13 cellular contexts compared by ENCODE assay signal in the genomic region with DNA sequence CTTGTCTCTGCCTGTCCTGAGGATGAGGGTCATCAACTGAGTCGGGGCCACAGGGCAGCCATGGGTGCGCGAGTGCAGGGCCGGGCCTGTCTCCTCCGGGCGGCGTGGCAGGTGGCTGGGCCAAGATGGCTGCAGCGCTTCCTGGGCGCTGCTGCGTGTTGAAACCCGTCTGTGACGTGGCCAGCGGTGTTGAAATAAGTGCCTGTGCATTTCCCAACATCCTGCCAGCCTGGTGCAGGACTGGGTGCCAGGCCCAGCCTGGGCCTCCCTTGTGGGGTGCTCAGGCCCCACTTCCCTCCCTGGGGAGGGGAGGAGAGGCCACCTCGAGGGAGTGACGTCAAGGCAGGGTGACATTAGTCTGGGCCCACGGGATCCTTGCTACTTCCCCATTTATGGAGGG. TPM values are rescaled to one million over a fixed set of nuclear protein-coding genes. Genes with fewer than 3 reads are reported as not detected.
DNase-seq lines count a peak whose midpoint lies in the region; ATAC-seq, FAIRE-seq and TF ChIP-seq lines count a peak whose summit lies in the region.
"Had no signal": no experiment of that assay in that cellular context is flagged by ENCODE, and none has a peak within 500 bp of the region (broad histone marks: within the 10 kb centered on the region; RNA-seq: fewer than 3 reads in every experiment).

No MANE protein-coding gene starts in this region.

- ATAC-seq in T-helper 17 cell = peak; percentile 58
- no peak for ATAC-seq in GM21576 (IDR thresholded peaks at IDR 0.05; ENCODE audit: unreplicated experiment)
- no peak for ATAC-seq in HG03159 (IDR thresholded peaks at IDR 0.05; ENCODE audit: unreplicated experiment)
- ATAC-seq: GM23338 had no signal

- peaks cover 94% of the 10 kb centered on the region for H3K79me2 ChIP-seq in GM23248 (ENCODE audit: insufficient read depth)

- no peak for FAIRE-seq in kidney (lab: Jason Lieb, UNC)

- peak; percentile 44 for TF ChIP-seq CTCF in neutrophil (IDR thresholded peaks at IDR 0.05)
- no peak for TF ChIP-seq CTCF in vagina (IDR thresholded peaks at IDR 0.05)
- no peak for TF ChIP-seq CTCF in kidney (IDR thresholded peaks at IDR 0.05; ENCODE audit: borderline replicate concordance, extremely low read depth, insufficient read depth)

- no peaks in the 10 kb centered on the region for H3K27me3 ChIP-seq in neutrophil
- no peaks in the 10 kb centered on the region for H3K27me3 ChIP-seq in vagina
- no peaks in the 10 kb centered on the region for H3K27me3 ChIP-seq in GM23248 (replicated peaks; ENCODE audit: insufficient read depth)
- H3K27me3 ChIP-seq: cardiac muscle cell had no signal

- peaks cover 5% of the 10 kb centered on the region for H3K36me3 Mint-ChIP-seq in T-helper 17 cell (ENCODE audit: low read depth)

- H3K27ac ChIP-seq in neutrophil (peak overlapping the region; percentile 99), vagina (peak overlapping the region; percentile 94), kidney (ENCODE audit: low read depth in 2 of 2, low read length in 2 of 2) (peak overlapping the region in 1 of 2 donors; percentile 76), GM23248 (no peak overlapping the region)
- H3K27ac ChIP-seq: cardiac muscle cell had no signal

- peaks cover 25% of the 10 kb centered on the region for H3K4me1 Mint-ChIP-seq in T-helper 17 cell

- H3K4me1 ChIP-seq in neutrophil (ENCODE audit: control insufficient read depth in 1 of 2, insufficient read depth in 1 of 2, low read depth in 1 of 2, low read length in 1 of 2) (peaks cover 96% of the 10 kb centered on the region in 2 experiments), vagina (peaks cover 96% of the 10 kb centered on the region), kidney (ENCODE audit: control insufficient read depth in 1 of 2, insufficient read depth in 1 of 2, low read depth in 1 of 2, low read length in 2 of 2) (peaks cover 51 to 85% of the 10 kb centered on the region in 2 donors), GM23248 (ENCODE audit: insufficient read depth) (peaks cover 23% of the 10 kb centered on the region)

- DNase-seq in T-helper 17 cell (no peak), globus pallidus (ENCODE audit: low spot score) (peak; percentile 54), vagina (ENCODE audit: extremely low spot score in 2 of 2) (no peak), kidney (no peak), GM23248 (no peak)
- DNase-seq: activated T-cell treated with anti-CD3 and anti-CD28 coated beads for 4 hours, nephron progenitor cell, T1000 had no signal

- H3K4me3 ChIP-seq in neutrophil (ENCODE audit: low read depth in 1 of 2, low read length in 1 of 2) (peak overlapping the region; percentile 53 to 56), vagina (no peak overlapping the region), kidney (ENCODE audit: low read length in 2 of 2) (no peak overlapping the region), GM23248 (no peak overlapping the region)
- H3K4me3 ChIP-seq: cardiac muscle cell, GM23338 had no signal

- peaks cover 3% of the 10 kb centered on the region; the same call in 1 of the 2 replicates for H4K20me1 ChIP-seq in GM23248 (ENCODE audit: insufficient read depth)

- H3K9me2 ChIP-seq in GM23248 (ENCODE audit: insufficient read depth) = no peaks in the 10 kb centered on the region

- H3K9ac ChIP-seq in kidney (ENCODE audit: low read length in 2 of 2) (no peak overlapping the region), GM23248 (no peak overlapping the region)

- no peaks in the 10 kb centered on the region for H3K9me3 ChIP-seq in T-helper 17 cell (ENCODE audit: control insufficient read depth, low read length, poor library complexity, severe bottlenecking)
- no peaks in the 10 kb centered on the region for H3K9me3 ChIP-seq in neutrophil
- H3K9me3 ChIP-seq in vagina = no peaks in the 10 kb centered on the region
- no peaks in the 10 kb centered on the region for H3K9me3 ChIP-seq in kidney (ENCODE audit: control insufficient read depth in 1 of 2, low read length in 2 of 2)
- H3K9me3 ChIP-seq in GM23248 (ENCODE audit: low read depth) = no peaks in the 10 kb centered on the region

- H3K36me3 ChIP-seq in neutrophil (no peaks in the 10 kb centered on the region), vagina (no peaks in the 10 kb centered on the region), kidney (ENCODE audit: control insufficient read depth in 1 of 2, insufficient read depth in 2 of 2, low read length in 2 of 2) (no peaks in the 10 kb centered on the region), GM23248 (ENCODE audit: low read depth) (no peaks in the 10 kb centered on the region)
- H3K36me3 ChIP-seq: cardiac muscle cell had no signal

- no peak overlapping the region for H3K4me2 ChIP-seq in GM23248 (ENCODE audit: unreplicated experiment)
- H3K4me2 ChIP-seq: GM23338 had no signal

- peaks cover 5% of the 10 kb centered on the region; the same call in 1 of the 2 replicates for H3F3A ChIP-seq in GM23248 (ENCODE audit: insufficient read depth)

- in situ Hi-C loops in GM23248 (cut with MboI) = no loop called here

- no peak overlapping the region for H3K27ac Mint-ChIP-seq in T-helper 17 cell
- H3K27ac Mint-ChIP-seq: GM23338, nephron progenitor cell had no signal

- intact Hi-C loops in vagina (cut with DNase I) (no loop called here), kidney (cut with DNase I) (no loop called here)

- no peak for TF ChIP-seq POLR2A in vagina (IDR thresholded peaks at IDR 0.05)

- H2AFZ ChIP-seq in GM23248 = no peak overlapping the region
- H2AFZ ChIP-seq: GM23338 had no signal

- no peak overlapping the region for H3K4me3 Mint-ChIP-seq in T-helper 17 cell
- H3K4me3 Mint-ChIP-seq: GM23338, nephron progenitor cell had no signal

- H3K27me3 Mint-ChIP-seq in T-helper 17 cell = no peaks in the 10 kb centered on the region

- WGBS in GM23248 (ENCODE audit: low coverage in 1 of 2, low lambda C conversion rate in 2 of 2, missing lambda C conversion rate in 2 of 2), 2 experiments = 83 to 88% methylated on average over 14 to 15 of the region's 16 CpGs

RNA-seq across cellular contexts. Expression of gene RXRA, which starts 45.5 kb away (rescaled TPM):
- 10 to 100 TPM in 1 of 2 donors, 1 to 10 TPM in 1; 7.5 to 10.6 TPM for total RNA-seq in T-helper 17 cell
- total RNA-seq in vagina = 49.4 TPM
- total RNA-seq in kidney = 49.5 TPM
- 24.0 TPM for polyA plus RNA-seq in kidney (ENCODE audit: insufficient read depth, low read depth, low replicate concordance)
- 26.1 and 34.8 TPM in 2 replicates for total RNA-seq in GM23248 (2014; rRNA removed; shearing (Covaris generic))
- polyA plus RNA-seq in GM23248 (2016; fragmentation: Nextera tagmentation; extraction: Ambion mirVana) = 3.5 and 3.9 TPM in 2 replicates

Comparison
In these comparisons a context has a peak if more than half of its experiments do, and no peak if none do; other contexts are left out.
1. H3K4me3 ChIP-seq: peak in neutrophil (2 of 2); none in vagina (0 of 2), kidney (0 of 2) and GM23248 (single experiment).